ENCODE assay signal across 16 cellular contexts in the genomic region with DNA sequence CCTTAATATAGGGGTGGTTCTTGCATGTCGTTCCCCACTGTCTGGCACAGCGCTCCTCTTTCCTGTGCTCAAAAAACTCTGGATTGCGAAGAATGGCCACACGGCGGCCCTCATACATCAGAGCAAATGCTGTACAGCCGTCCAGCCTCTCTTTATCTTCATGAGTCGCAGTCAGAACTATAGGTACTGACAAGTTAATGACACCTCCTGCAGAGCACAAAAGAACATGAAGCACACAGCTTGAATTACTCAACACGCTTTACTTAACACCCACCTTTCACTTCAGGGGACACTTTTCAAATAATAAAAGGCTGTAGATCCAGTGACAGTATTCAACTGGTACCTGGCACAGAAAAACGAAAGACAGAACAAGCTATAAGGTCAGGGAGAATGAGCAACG.
DNase-seq lines count a peak whose midpoint lies in the region; ATAC-seq, FAIRE-seq and TF ChIP-seq lines count a peak whose summit lies in the region.
"Had no signal": no experiment of that assay in that cellular context is flagged by ENCODE, and none has a peak within 500 bp of the region (broad histone marks: within the 10 kb centered on the region; RNA-seq: fewer than 3 reads in every experiment).

No MANE protein-coding gene starts in this region.

- peaks cover 5% of the 10 kb centered on the region for H3F3A ChIP-seq in neural cell (ENCODE audit: insufficient read depth, low read length, poor library complexity, severe bottlenecking)

- H3K9me2 ChIP-seq in neural cell (ENCODE audit: insufficient read depth, low read length), result no peaks in the 10 kb centered on the region
- H3K9me2 ChIP-seq: SK-N-SH had no signal

- peaks cover 9% of the 10 kb centered on the region for H3K36me3 Mint-ChIP-seq in astrocyte (ENCODE audit: low read depth, unreplicated experiment)

- H3K27ac ChIP-seq in astrocyte (ENCODE audit: low read depth, low read length) (no peak overlapping the region), neural cell (ENCODE audit: low read length) (peak overlapping the region; percentile 72)
- H3K27ac ChIP-seq: heart left ventricle, upper lobe of left lung had no signal

- ATAC-seq in HG03439 (IDR thresholded peaks at IDR 0.05; ENCODE audit: unreplicated experiment) (no peak), GM21515 (IDR thresholded peaks at IDR 0.05; ENCODE audit: unreplicated experiment) (no peak)
- ATAC-seq: right cardiac atrium had no signal

- H3K27ac Mint-ChIP-seq in astrocyte (ENCODE audit: unreplicated experiment), result no peak overlapping the region
- H3K27ac Mint-ChIP-seq: activated naive CD4-positive, alpha-beta T cell treated with anti-CD3 and anti-CD28 coated beads for 36 hours had no signal

- H3K9ac ChIP-seq in astrocyte (ENCODE audit: low read length) (no peak overlapping the region), neural cell (ENCODE audit: low read length) (peak overlapping the region; percentile 16)
- H3K9ac ChIP-seq: SK-N-SH had no signal

- no peak overlapping the region for H2AFZ ChIP-seq in astrocyte (ENCODE audit: low read depth, low read length)
- H2AFZ ChIP-seq in neural cell (ENCODE audit: low read depth, low read length), result no peak overlapping the region

- FAIRE-seq in astrocyte (lab: Jason Lieb, UNC), result peak; percentile 17

- H3K9me3 ChIP-seq in astrocyte (ENCODE audit: insufficient read depth, low read depth, low read length), result no peaks in the 10 kb centered on the region
- H3K9me3 ChIP-seq in neural cell (ENCODE audit: low read length), result no peaks in the 10 kb centered on the region
- H3K9me3 ChIP-seq: SK-N-SH, upper lobe of left lung had no signal

- no peaks in the 10 kb centered on the region for H3K27me3 Mint-ChIP-seq in astrocyte (ENCODE audit: low read depth, unreplicated experiment)
- H3K27me3 Mint-ChIP-seq: IgD-negative memory B cell, naive B cell had no signal

- no peaks in the 10 kb centered on the region for H3K27me3 ChIP-seq in astrocyte (ENCODE audit: insufficient read depth, low read length)
- H3K27me3 ChIP-seq in neural cell (ENCODE audit: insufficient read depth, low read depth, low read length), result no peaks in the 10 kb centered on the region
- H3K27me3 ChIP-seq: heart left ventricle, upper lobe of left lung had no signal

- peak; percentile 94 for TF ChIP-seq EP300 in neural cell (conservative IDR thresholded peaks at IDR 0.05; ENCODE audit: poor library complexity, severe bottlenecking)

- no peaks in the 10 kb centered on the region for H3K4me1 ChIP-seq in astrocyte (ENCODE audit: insufficient read depth, low read length)
- H3K4me1 ChIP-seq: upper lobe of left lung had no signal

- peaks cover 3% of the 10 kb centered on the region for H4K20me1 ChIP-seq in astrocyte (ENCODE audit: insufficient read depth, low read length)
- no peaks in the 10 kb centered on the region for H4K20me1 ChIP-seq in neural cell (ENCODE audit: insufficient read depth)

- no peaks in the 10 kb centered on the region for H3K9me3 Mint-ChIP-seq in astrocyte (ENCODE audit: unreplicated experiment)

- H3K4me3 Mint-ChIP-seq in astrocyte (ENCODE audit: unreplicated experiment), result no peak overlapping the region
- H3K4me3 Mint-ChIP-seq: activated naive CD4-positive, alpha-beta T cell treated with anti-CD3 and anti-CD28 coated beads for 36 hours; IgD-negative memory B cell; naive B cell had no signal

- H3K36me3 ChIP-seq in astrocyte (ENCODE audit: insufficient read depth, low read length), result peaks cover 7% of the 10 kb centered on the region
- peaks cover 15% of the 10 kb centered on the region for H3K36me3 ChIP-seq in neural cell (ENCODE audit: insufficient read depth, low read length)

- no peak overlapping the region for H3K4me2 ChIP-seq in astrocyte (ENCODE audit: low read length)
- peak overlapping the region; percentile 31 for H3K4me2 ChIP-seq in neural cell (ENCODE audit: low read length)
- H3K4me2 ChIP-seq: SK-N-SH had no signal

- DNase-seq in ELR (ENCODE audit: low read depth) (peak; percentile 0), NCI-H2081 (lab: John Stamatoyannopoulos, UW) (peak; percentile 73 to 91), astrocyte (ENCODE audit: low read depth) (no peak), DMS 273 (lab: John Stamatoyannopoulos, UW; ENCODE audit: unreplicated experiment) (no peak)
- DNase-seq: activated naive CD4-positive, alpha-beta T cell treated with anti-CD3 and anti-CD28 coated beads for 36 hours; C1 segment of cervical spinal cord; heart left ventricle; naive B cell; NCI-H1694; SK-N-SH; upper lobe of left lung had no signal

- H3K4me3 ChIP-seq in astrocyte (ENCODE audit: insufficient read depth, low read depth, low read length) (no peak overlapping the region), neural cell (ENCODE audit: low read length) (peak overlapping the region; percentile 16)
- H3K4me3 ChIP-seq: heart left ventricle, upper lobe of left lung had no signal

- TF ChIP-seq RAD21 in neural cell (conservative IDR thresholded peaks at IDR 0.05), result peak; percentile 73

- peaks cover 8% of the 10 kb centered on the region for H3K4me1 Mint-ChIP-seq in astrocyte (ENCODE audit: low read depth, unreplicated experiment)

- peak; percentile 12 for TF ChIP-seq CTCF in astrocyte (IDR thresholded peaks at IDR 0.05; ENCODE audit: insufficient read depth, low read depth, low read length)
- peak; percentile 73 for TF ChIP-seq CTCF in neural cell (IDR thresholded peaks at IDR 0.05; ENCODE audit: poor library complexity, severe bottlenecking)

- H3K79me2 ChIP-seq in astrocyte (ENCODE audit: insufficient read depth, low read length), result no peaks in the 10 kb centered on the region
- H3K79me2 ChIP-seq in neural cell (replicated peaks; ENCODE audit: insufficient read depth, low read length), result no peaks in the 10 kb centered on the region

TF ChIP-seq in neural cell, 6 proteins besides CTCF, POLR2A, EP300 and RAD21:
- TF ChIP-seq SMC3 (conservative IDR thresholded peaks at IDR 0.05; ENCODE audit: poor library complexity), result peak; percentile 71
- TF ChIP-seq MXI1 (conservative IDR thresholded peaks at IDR 0.05; ENCODE audit: poor library complexity, severe bottlenecking), result peak; percentile 37
- TF ChIP-seq, protein P1, sequence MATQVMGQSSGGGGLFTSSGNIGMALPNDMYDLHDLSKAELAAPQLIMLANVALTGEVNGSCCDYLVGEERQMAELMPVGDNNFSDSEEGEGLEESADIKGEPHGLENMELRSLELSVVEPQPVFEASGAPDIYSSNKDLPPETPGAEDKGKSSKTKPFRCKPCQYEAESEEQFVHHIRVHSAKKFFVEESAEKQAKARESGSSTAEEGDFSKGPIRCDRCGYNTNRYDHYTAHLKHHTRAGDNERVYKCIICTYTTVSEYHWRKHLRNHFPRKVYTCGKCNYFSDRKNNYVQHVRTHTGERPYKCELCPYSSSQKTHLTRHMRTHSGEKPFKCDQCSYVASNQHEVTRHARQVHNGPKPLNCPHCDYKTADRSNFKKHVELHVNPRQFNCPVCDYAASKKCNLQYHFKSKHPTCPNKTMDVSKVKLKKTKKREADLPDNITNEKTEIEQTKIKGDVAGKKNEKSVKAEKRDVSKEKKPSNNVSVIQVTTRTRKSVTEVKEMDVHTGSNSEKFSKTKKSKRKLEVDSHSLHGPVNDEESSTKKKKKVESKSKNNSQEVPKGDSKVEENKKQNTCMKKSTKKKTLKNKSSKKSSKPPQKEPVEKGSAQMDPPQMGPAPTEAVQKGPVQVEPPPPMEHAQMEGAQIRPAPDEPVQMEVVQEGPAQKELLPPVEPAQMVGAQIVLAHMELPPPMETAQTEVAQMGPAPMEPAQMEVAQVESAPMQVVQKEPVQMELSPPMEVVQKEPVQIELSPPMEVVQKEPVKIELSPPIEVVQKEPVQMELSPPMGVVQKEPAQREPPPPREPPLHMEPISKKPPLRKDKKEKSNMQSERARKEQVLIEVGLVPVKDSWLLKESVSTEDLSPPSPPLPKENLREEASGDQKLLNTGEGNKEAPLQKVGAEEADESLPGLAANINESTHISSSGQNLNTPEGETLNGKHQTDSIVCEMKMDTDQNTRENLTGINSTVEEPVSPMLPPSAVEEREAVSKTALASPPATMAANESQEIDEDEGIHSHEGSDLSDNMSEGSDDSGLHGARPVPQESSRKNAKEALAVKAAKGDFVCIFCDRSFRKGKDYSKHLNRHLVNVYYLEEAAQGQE (IDR thresholded peaks at IDR 0.05; ENCODE audit: borderline replicate concordance), result peak; percentile 58
- TF ChIP-seq EZH2 (IDR thresholded peaks at IDR 0.05; ENCODE audit: borderline replicate concordance, insufficient read depth, low read length, poor library complexity, severe bottlenecking), result no peak
- TF ChIP-seq TAF1 (IDR thresholded peaks at IDR 0.05; ENCODE audit: low read depth), result no peak
- peak; percentile 89 for TF ChIP-seq POLR2AphosphoS5 (IDR thresholded peaks at IDR 0.05)

Comparison
In these comparisons a context has a peak if more than half of its experiments do, and no peak if none do; other contexts are left out.
1. DNase-seq: peak in ELR (single experiment) and NCI-H2081 (2 of 2); none in astrocyte (single experiment) and DMS 273 (single experiment).